In genomic region chr5:2038337-2039179, GRCh38 we compare ENCODE assay signal across 8 cellular contexts.
DNase-seq lines count a peak whose midpoint lies in the region; ATAC-seq and TF ChIP-seq lines count a peak whose summit lies in the region.

No MANE protein-coding gene starts in this region.

- no peak overlapping the region; the same call in 1 of the 2 replicates for H3K4me3 ChIP-seq in AG10803 (ENCODE audit: low read length)

- peak overlapping the region; percentile 48 to 79 (median 68) for H3K4me3 Mint-ChIP-seq in naive thymus-derived CD8-positive, alpha-beta T cell

- H3K27ac Mint-ChIP-seq in naive thymus-derived CD8-positive, alpha-beta T cell = peak overlapping the region in 1 of 10 donors; percentile 71

- DNase-seq in AG10803 (ENCODE audit: low read depth) = peak; percentile 30
- DNase-seq in NCI-H748 (lab: John Stamatoyannopoulos, UW; ENCODE audit: unreplicated experiment) = peak; percentile 93
- peak; percentile 34 for DNase-seq in activated T-cell treated with anti-CD3 and anti-CD28 coated beads for 24 hours (ENCODE audit: low read depth)
- peak; percentile 19 to 73 (median 58) for DNase-seq in naive thymus-derived CD8-positive, alpha-beta T cell
- DNase-seq in stimulated activated naive CD8-positive, alpha-beta T cell treated with anti-CD3 and anti-CD28 coated beads, Interleukin-15, Interleukin-2, amounts not matched to agents 100 U/mL and 50 U/mL, for 24 hours = peak; percentile 75

- ATAC-seq in GM18909 (IDR thresholded peaks at IDR 0.05; ENCODE audit: poor library complexity, unreplicated experiment) = peak; percentile 96
- ATAC-seq in HG03159 (IDR thresholded peaks at IDR 0.05; ENCODE audit: unreplicated experiment) = peak; percentile 92
- peak; percentile 88 for ATAC-seq in esophagus mucosa
- ATAC-seq in naive thymus-derived CD8-positive, alpha-beta T cell = peak; percentile 84 to 94
- ATAC-seq in stimulated activated naive CD8-positive, alpha-beta T cell treated with anti-CD3 and anti-CD28 coated beads, Interleukin-15, Interleukin-2, amounts not matched to agents 100 U/mL and 50 U/mL, for 24 hours = peak; percentile 90

- POLR2A ChIA-PET in naive thymus-derived CD8-positive, alpha-beta T cell (lab: Charles Lee) = no interaction called here

- peak; percentile 57 for TF ChIP-seq CTCF in AG10803 (conservative IDR thresholded peaks at IDR 0.05; ENCODE audit: low read length)

- H3K9me3 Mint-ChIP-seq in naive thymus-derived CD8-positive, alpha-beta T cell = no peaks in the 10 kb centered on the region

- peaks cover 24 to 64% (median 33%) of the 10 kb centered on the region in 5 donors for H3K27me3 Mint-ChIP-seq in naive thymus-derived CD8-positive, alpha-beta T cell

- no peaks in the 10 kb centered on the region for H3K4me1 Mint-ChIP-seq in naive thymus-derived CD8-positive, alpha-beta T cell

- no peaks in the 10 kb centered on the region for H3K36me3 Mint-ChIP-seq in naive thymus-derived CD8-positive, alpha-beta T cell

Comparison
In these comparisons a context has a peak if more than half of its experiments do, and no peak if none do; other contexts are left out.
1. DNase-seq: peak in every context shown above with its lines; median percentile 93 in NCI-H748; 75 in stimulated activated naive CD8-positive, alpha-beta T cell treated with anti-CD3 and anti-CD28 coated beads, Interleukin-15, Interleukin-2, amounts not matched to agents 100 U/mL and 50 U/mL, for 24 hours; 58 in naive thymus-derived CD8-positive, alpha-beta T cell; 34 in activated T-cell treated with anti-CD3 and anti-CD28 coated beads for 24 hours; 30 in AG10803.